In the genomic region with DNA sequence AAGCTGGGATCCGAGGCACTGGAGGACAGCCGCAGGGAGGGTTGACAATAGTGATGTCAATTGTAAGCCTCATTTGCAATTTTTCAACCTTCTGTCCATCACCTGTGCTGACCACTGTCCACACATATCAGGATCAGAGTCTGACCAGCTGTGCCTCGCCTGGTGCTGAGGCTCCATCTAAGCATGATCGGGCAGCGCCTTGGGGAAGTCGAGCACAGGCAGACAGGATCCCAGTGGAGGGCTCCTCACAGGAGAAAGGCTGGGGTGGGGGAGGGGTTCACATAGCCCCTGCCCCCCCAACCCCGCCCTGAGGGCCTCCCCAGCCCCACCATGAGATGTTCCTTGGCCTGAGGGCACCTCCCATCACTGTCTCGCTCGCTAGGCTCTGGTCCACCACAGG, we compare ENCODE assay signal across 37 cellular contexts.
"Had no signal": no experiment of that assay in that cellular context is flagged by ENCODE, and none has a peak within 500 bp of the region (broad histone marks: within the 10 kb centered on the region; RNA-seq: fewer than 3 reads in every experiment).

No MANE protein-coding gene starts in this region.

- H3K4me3 ChIP-seq: cardiac muscle cell, PC-9 had no signal

- FAIRE-seq: RCC 7860 had no signal

- H3K27ac ChIP-seq: brain microvascular endothelial cell, cardiac muscle cell, PC-9, RWPE1, VCaP had no signal

- ATAC-seq: activated CD8-positive, alpha-beta memory T cell treated with anti-CD3 and anti-CD28 coated beads, Interleukin-2, amount 10 ng/mL, durations not matched to agents 7 days and 5 days had no signal

- DNase-seq: activated B cell treated with CpG ODN at 0.5 μM for 24 hours; activated CD4-positive, alpha-beta memory T cell treated with anti-CD3 and anti-CD28 coated beads for 36 hours; activated CD4-positive, alpha-beta T cell treated with anti-CD3 and anti-CD28 coated beads for 4 hours; activated CD4-positive, alpha-beta T cell treated with anti-CD3 and anti-CD28 coated beads, Interleukin-2, amount 50 U/mL, for 1 hour; activated CD4-positive, CD25-positive, alpha-beta regulatory T cell treated with anti-CD3 and anti-CD28 coated beads, Interleukin-2, amount 50 U/mL, for 72 hours; activated CD8-positive, alpha-beta memory T cell treated with anti-CD3 and anti-CD28 coated beads for 24 hours; activated CD8-positive, alpha-beta memory T cell treated with anti-CD3 and anti-CD28 coated beads, Interleukin-2, amount 10 ng/mL, durations not matched to agents 7 days and 5 days; activated CD8-positive, alpha-beta memory T cell treated with anti-CD3 and anti-CD28 coated beads, Interleukin-2, amount 50 U/mL, for 48 hours; activated effector memory CD4-positive, alpha-beta T cell treated with Interleukin-2 at 50 U/mL for 16 hours; activated naive CD4-positive, alpha-beta T cell treated with anti-CD3 and anti-CD28 coated beads, Interleukin-2, amount 10 ng/mL, durations not matched to agents 7 days and 5 days; activated naive CD8-positive, alpha-beta T cell treated with anti-CD3 and anti-CD28 coated beads for 36 hours; activated T-cell treated with anti-CD3 and anti-CD28 coated beads, Interleukin-2, amount 50 U/mL, for 48 hours; amniotic stem cell; aorta; brain microvascular endothelial cell; Kasumi-1; KG1; MM.1S; MV-4-11; NCI-H1092; NCI-H1436 treated with DMSO at 0.1 percent for 48 hours; NCI-H1694 treated with DMSO at 0.1 percent for 48 hours; NCI-H2029; NCI-H510A; NCI-H526; NCI-H748 treated with DMSO at 0.1 percent for 48 hours; NK-92 treated with Interleukin-12 subunit alpha and Interleukin-12 subunit beta, amount 100 ng/mL, for 24 hours; PC-9; Right ventricle myocardium superior; SW 1271; T-helper 1 cell; T-helper 2 cell; T-helper 9 cell had no signal

- H2AFZ ChIP-seq: PC-9 had no signal

- H3K4me2 ChIP-seq: PC-9 had no signal

- H3K27me3 ChIP-seq: brain microvascular endothelial cell, cardiac muscle cell had no signal
